1 cellular context compared by ENCODE assay signal in genomic region chr7:39851466-39852045, GRCh38.
TF ChIP-seq lines count a peak whose summit lies in the region.

No MANE protein-coding gene starts in this region.

TF ChIP-seq in GM12878, 131 proteins besides CTCF, POLR2A, EP300 and RAD21 (continued from another document):
- TF ChIP-seq ZBTB40 (IDR thresholded peaks at IDR 0.05; ENCODE audit: borderline replicate concordance) (peak; percentile 46; the same call in 1 of the 2 replicates), BACH1 (IDR thresholded peaks at IDR 0.05; ENCODE audit: borderline replicate concordance) (no peak), NKRF (conservative IDR thresholded peaks at IDR 0.05) (no peak)
